Comparison of ENCODE assay signal across 25 cellular contexts in genomic region chr19:19548915-19549537, GRCh38. TPM values are rescaled to one million over a fixed set of nuclear protein-coding genes. Genes with fewer than 3 reads are reported as not detected.
DNase-seq lines count a peak whose midpoint lies in the region; ATAC-seq and TF ChIP-seq lines count a peak whose summit lies in the region.
"Had no signal": no experiment of that assay in that cellular context is flagged by ENCODE, and none has a peak within 500 bp of the region (broad histone marks: within the 10 kb centered on the region; RNA-seq: fewer than 3 reads in every experiment).

No MANE protein-coding gene starts in this region.

- no peak for TF ChIP-seq POLR2A in NB4 (IDR thresholded peaks at IDR 0.05; ENCODE audit: extremely low read depth, insufficient read length)
- no peak for TF ChIP-seq POLR2A in gastroesophageal sphincter (IDR thresholded peaks at IDR 0.05)

- no peaks in the 10 kb centered on the region for H3K36me3 ChIP-seq in osteoblast (ENCODE audit: insufficient read depth, low read length)
- no peaks in the 10 kb centered on the region for H3K36me3 ChIP-seq in gastroesophageal sphincter
- H3K36me3 ChIP-seq: BE2C, esophagus squamous epithelium, prostate gland had no signal

- DNase-seq in T-helper 1 cell (no peak), NB4 (ENCODE audit: low read depth) (peak; percentile 92), epithelial cell of esophagus (ENCODE audit: low read depth) (peak; percentile 27), osteoblast (ENCODE audit: insufficient read length, low spot score, missing footprints) (peak; percentile 77), WTC11 (ENCODE audit: low spot score) (no peak), progenitor cell of endocrine pancreas (ENCODE audit: low spot score, unreplicated experiment) (no peak)
- DNase-seq: activated T-cell treated with anti-CD3 and anti-CD28 coated beads, Interleukin-2, amount 50 U/mL, for 4 hours; amygdala; BE2C; DMS53; esophagus squamous epithelium; GOT3; islet precursor cell; Kasumi-1; NCI-H1105 treated with DMSO at 0.1 percent for 48 hours; NCI-H2029 treated with DMSO at 0.1 percent for 48 hours; NCI-H345; NCI-H748 treated with DMSO at 0.1 percent for 48 hours; small intestine; stimulated activated CD4-positive, alpha-beta T cell treated with anti-CD3 and anti-CD28 coated beads, Interleukin-2, amount 100 ng/mL, for 24 hours had no signal

- no peak overlapping the region for H3K4me3 Mint-ChIP-seq in T-helper 1 cell treated with Interleukin-12 subunit alpha and Interleukin-12 subunit beta and Interleukin-4 antibody, amounts not matched to agents 30 μg/mL and 1 μg/mL, for 36 hours
- no peak overlapping the region for H3K4me3 Mint-ChIP-seq in WTC11
- no peak overlapping the region for H3K4me3 Mint-ChIP-seq in progenitor cell of endocrine pancreas (ENCODE audit: low read depth)
- H3K4me3 Mint-ChIP-seq: activated T-cell treated with anti-CD3 and anti-CD28 coated beads, Interleukin-2, amount 50 U/mL, for 4 hours; type B pancreatic cell had no signal

- no peak for TF ChIP-seq CTCF in NB4 (IDR thresholded peaks at IDR 0.05; ENCODE audit: low read depth, low read length)
- TF ChIP-seq CTCF in epithelial cell of esophagus (IDR thresholded peaks at IDR 0.05; ENCODE audit: insufficient read depth, low read depth, low read length, missing control alignments) = no peak
- TF ChIP-seq CTCF in osteoblast (IDR thresholded peaks at IDR 0.05; ENCODE audit: extremely low read depth, low read depth, low read length) = no peak
- TF ChIP-seq CTCF in gastroesophageal sphincter (IDR thresholded peaks at IDR 0.05) = no peak
- TF ChIP-seq CTCF in WTC11 (IDR thresholded peaks at IDR 0.05) = no peak
- TF ChIP-seq CTCF in progenitor cell of endocrine pancreas (IDR thresholded peaks at IDR 0.05; ENCODE audit: unreplicated experiment) = no peak

- H4K20me1 ChIP-seq in osteoblast (ENCODE audit: insufficient read depth, low read length) = no peaks in the 10 kb centered on the region

- 55 to 75% methylated on average over 5 to 6 of the region's 9 CpGs for WGBS in gastroesophageal sphincter (ENCODE audit: low coverage in 1 of 2), 2 donors

- H3K27ac Mint-ChIP-seq in T-helper 1 cell treated with Interleukin-12 subunit alpha and Interleukin-12 subunit beta and Interleukin-4 antibody, amounts not matched to agents 30 μg/mL and 1 μg/mL, for 36 hours = peak overlapping the region; percentile 45
- H3K27ac Mint-ChIP-seq in WTC11 (no peak overlapping the region), progenitor cell of endocrine pancreas (no peak overlapping the region)
- H3K27ac Mint-ChIP-seq: type B pancreatic cell had no signal

- H3K36me3 Mint-ChIP-seq in T-helper 1 cell treated with Interleukin-12 subunit alpha and Interleukin-12 subunit beta and Interleukin-4 antibody, amounts not matched to agents 30 μg/mL and 1 μg/mL, for 36 hours (ENCODE audit: low read depth) = no peaks in the 10 kb centered on the region
- H3K36me3 Mint-ChIP-seq in WTC11 = no peaks in the 10 kb centered on the region
- no peaks in the 10 kb centered on the region for H3K36me3 Mint-ChIP-seq in progenitor cell of endocrine pancreas (ENCODE audit: insufficient read depth)
- H3K36me3 Mint-ChIP-seq: type B pancreatic cell had no signal

- H3K9me3 Mint-ChIP-seq in T-helper 1 cell treated with Interleukin-12 subunit alpha and Interleukin-12 subunit beta and Interleukin-4 antibody, amounts not matched to agents 30 μg/mL and 1 μg/mL, for 36 hours = no peaks in the 10 kb centered on the region
- H3K9me3 Mint-ChIP-seq in WTC11 (no peaks in the 10 kb centered on the region), progenitor cell of endocrine pancreas (ENCODE audit: low read depth) (no peaks in the 10 kb centered on the region)
- H3K9me3 Mint-ChIP-seq: activated T-cell treated with anti-CD3 and anti-CD28 coated beads, Interleukin-2, amount 50 U/mL, for 4 hours; type B pancreatic cell had no signal

- no peaks in the 10 kb centered on the region for H3K4me1 Mint-ChIP-seq in T-helper 1 cell treated with Interleukin-12 subunit alpha and Interleukin-12 subunit beta and Interleukin-4 antibody, amounts not matched to agents 30 μg/mL and 1 μg/mL, for 36 hours (ENCODE audit: low read depth)
- H3K4me1 Mint-ChIP-seq in WTC11 (no peaks in the 10 kb centered on the region), progenitor cell of endocrine pancreas (ENCODE audit: low read depth) (no peaks in the 10 kb centered on the region)

- H3K27ac ChIP-seq in osteoblast (ENCODE audit: low read depth, low read length) (no peak overlapping the region), gastroesophageal sphincter (no peak overlapping the region)
- H3K27ac ChIP-seq: coronary artery, esophagus squamous epithelium, prostate gland had no signal

- H3K4me2 ChIP-seq in osteoblast (ENCODE audit: insufficient read depth, low read length) = no peak overlapping the region

- CTCF ChIA-PET in WTC11 (lab: Charles Lee) = interaction anchor here (9.9 kb wide), 1 partner anchor 15 kb away, joined by 408 read pairs; the partner anchor contains the start of genes CILP2 and YJEFN3

- no peaks in the 10 kb centered on the region for H3K79me2 ChIP-seq in osteoblast (ENCODE audit: insufficient read depth, low read length)

- POLR2A ChIA-PET in WTC11 (lab: Charles Lee) = no interaction called here

- H3K4me3 ChIP-seq in NB4 (ENCODE audit: low read depth, low read length) = peak overlapping the region; percentile 16
- no peak overlapping the region for H3K4me3 ChIP-seq in epithelial cell of esophagus (ENCODE audit: low read length)
- H3K4me3 ChIP-seq in osteoblast (ENCODE audit: insufficient read depth, low read length) = no peak overlapping the region
- no peak overlapping the region for H3K4me3 ChIP-seq in gastroesophageal sphincter
- H3K4me3 ChIP-seq: coronary artery, esophagus squamous epithelium, prostate gland had no signal

- no peak for TF ChIP-seq EP300 in gastroesophageal sphincter (IDR thresholded peaks at IDR 0.05)

- no peaks in the 10 kb centered on the region for H3K27me3 Mint-ChIP-seq in T-helper 1 cell treated with Interleukin-12 subunit alpha and Interleukin-12 subunit beta and Interleukin-4 antibody, amounts not matched to agents 30 μg/mL and 1 μg/mL, for 36 hours (ENCODE audit: low read depth)
- no peaks in the 10 kb centered on the region for H3K27me3 Mint-ChIP-seq in WTC11 (ENCODE audit: low read depth)
- peaks cover 4% of the 10 kb centered on the region for H3K27me3 Mint-ChIP-seq in progenitor cell of endocrine pancreas

- no peak overlapping the region for H2AFZ ChIP-seq in osteoblast (ENCODE audit: low read length)

- H3K4me1 ChIP-seq in osteoblast (ENCODE audit: insufficient read depth, low read length) = peaks cover 9% of the 10 kb centered on the region
- H3K4me1 ChIP-seq in gastroesophageal sphincter = no peaks in the 10 kb centered on the region
- H3K4me1 ChIP-seq: BE2C, prostate gland had no signal

- H3K27me3 ChIP-seq in osteoblast (ENCODE audit: insufficient read depth, low read length) (peaks cover 7% of the 10 kb centered on the region), gastroesophageal sphincter (peaks cover 73% of the 10 kb centered on the region)
- H3K27me3 ChIP-seq: BE2C had no signal

- ATAC-seq in gastroesophageal sphincter (no peak), WTC11 (no peak)
- ATAC-seq: activated T-cell treated with anti-CD3 and anti-CD28 coated beads, Interleukin-2, amount 50 U/mL, for 4 hours had no signal

- H3K9me3 ChIP-seq in osteoblast (ENCODE audit: low read depth, low read length) (no peaks in the 10 kb centered on the region), gastroesophageal sphincter (no peaks in the 10 kb centered on the region)
- H3K9me3 ChIP-seq: BE2C, esophagus squamous epithelium, prostate gland had no signal

TF ChIP-seq in WTC11, 78 proteins besides CTCF, POLR2A, EP300 and RAD21:
- TF ChIP-seq E2F5 (CRISPR knock-in tag; IDR thresholded peaks at IDR 0.05) = no peak

RNA-seq across cellular contexts. Expression of gene CILP2, which starts 11.0 kb away (rescaled TPM):
- total RNA-seq in osteoblast = 0.72 and 0.88 TPM in 2 replicates
- total RNA-seq in gastroesophageal sphincter = under 1 TPM in 2 of 4 donors, not detected in 2; 0.19 to 0.27 TPM
- 7.9 to 10.6 TPM (median 10.1 TPM) in 3 replicates for total RNA-seq in WTC11 (2021)
- total RNA-seq in progenitor cell of endocrine pancreas = 2.4 and 2.6 TPM in 2 replicates

RNA-seq across cellular contexts. Expression of gene YJEFN3, which starts 20.3 kb away (rescaled TPM):
- total RNA-seq in osteoblast = under 0.01 and 0.29 TPM in 2 replicates
- total RNA-seq in gastroesophageal sphincter = 1 to 10 TPM in 2 of 4 donors, under 1 TPM in 2; 0.45 to 1.4 (median 0.96) TPM
- 10.2 to 11.9 TPM (median 11.1 TPM) in 3 replicates for total RNA-seq in WTC11 (2021)
- 22.6 and 27.6 TPM in 2 replicates for total RNA-seq in progenitor cell of endocrine pancreas

RNA-seq across cellular contexts. Expression of gene NDUFA13, which starts 33.0 kb away (rescaled TPM):
- total RNA-seq in osteoblast (160 and 202 TPM in 2 replicates), gastroesophageal sphincter (100 to 1,000 TPM in 1 of 4 donors, 10 to 100 TPM in 3; 41.6 to 113 (median 71.4) TPM), WTC11 (2021) (519 to 568 TPM (median 552 TPM) in 3 replicates), progenitor cell of endocrine pancreas (346 and 347 TPM in 2 replicates)

RNA-seq across cellular contexts. Expression of gene TSSK6, which starts 33.7 kb away (rescaled TPM):
- total RNA-seq in osteoblast (2.7 and 4.3 TPM in 2 replicates), gastroesophageal sphincter (1 to 10 TPM in 2 of 4 donors, under 1 TPM in 2; 0.40 to 3.3 (median 0.92) TPM), WTC11 (2021) (4.7 to 7.8 TPM (median 7.7 TPM) in 3 replicates), progenitor cell of endocrine pancreas (2.7 and 3.3 TPM in 2 replicates)

Comparison
In these comparisons a context has a peak if more than half of its experiments do, and no peak if none do; other contexts are left out.
1. DNase-seq: peak in NB4 (single experiment), epithelial cell of esophagus (single experiment) and osteoblast (single experiment); none in T-helper 1 cell (0 of 5), WTC11 (single experiment) and progenitor cell of endocrine pancreas (single experiment).